In the genomic region with DNA sequence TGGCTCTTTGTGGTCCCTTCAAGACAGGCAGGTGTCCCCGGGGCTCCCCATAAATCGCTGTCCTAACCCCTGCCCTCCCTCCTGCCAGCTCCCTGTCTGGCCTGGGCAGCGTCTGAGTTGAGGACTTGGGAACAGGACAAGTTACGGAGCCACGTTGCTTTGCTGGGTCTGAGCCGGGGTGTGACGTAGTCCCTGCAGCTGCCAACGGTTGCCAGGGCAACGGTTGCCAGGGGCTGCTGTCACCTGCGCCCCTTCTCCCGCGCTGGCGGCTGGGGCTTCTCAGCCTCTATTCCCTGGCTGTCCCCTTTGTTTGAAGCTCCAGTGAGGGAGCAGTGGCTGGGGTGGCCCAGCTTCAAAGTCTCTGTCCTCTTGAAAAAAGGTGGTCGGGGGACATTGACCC, we compare ENCODE assay signal across 8 cellular contexts. TPM values are rescaled to one million over a fixed set of nuclear protein-coding genes. Genes with fewer than 3 reads are reported as not detected.
DNase-seq lines count a peak whose midpoint lies in the region; ATAC-seq and TF ChIP-seq lines count a peak whose summit lies in the region.

No MANE protein-coding gene starts in this region.

- no peaks in the 10 kb centered on the region for H3K9me3 Mint-ChIP-seq in activated naive CD4-positive, alpha-beta T cell treated with anti-CD3 and anti-CD28 coated beads, Interleukin-2, amount 10 ng/mL, durations not matched to agents 7 days and 5 days
- no peaks in the 10 kb centered on the region for H3K9me3 Mint-ChIP-seq in activated naive CD4-positive, alpha-beta T cell treated with anti-CD3 and anti-CD28 coated beads for 36 hours
- H3K9me3 Mint-ChIP-seq in activated naive CD8-positive, alpha-beta T cell treated with anti-CD3 and anti-CD28 coated beads, Interleukin-2, amount 50 U/mL, for 24 hours: no peaks in the 10 kb centered on the region

- WGBS in upper lobe of left lung, 2 donors: 44 to 47% methylated on average over 9 to 14 of the region's 14 CpGs

- TF ChIP-seq POLR2A in upper lobe of left lung (IDR thresholded peaks at IDR 0.05): no peak

- no peak overlapping the region for H3K4me3 Mint-ChIP-seq in activated naive CD4-positive, alpha-beta T cell treated with anti-CD3 and anti-CD28 coated beads, Interleukin-2, amount 10 ng/mL, durations not matched to agents 7 days and 5 days
- H3K4me3 Mint-ChIP-seq in activated naive CD4-positive, alpha-beta T cell treated with anti-CD3 and anti-CD28 coated beads for 36 hours: no peak overlapping the region
- no peak overlapping the region for H3K4me3 Mint-ChIP-seq in activated naive CD8-positive, alpha-beta T cell treated with anti-CD3 and anti-CD28 coated beads, Interleukin-2, amount 50 U/mL, for 24 hours

- intact Hi-C loops in activated naive CD4-positive, alpha-beta T cell treated with anti-CD3 and anti-CD28 coated beads for 36 hours (cut with micrococcal nuclease): no loop called here

- CTCF ChIA-PET in activated naive CD4-positive, alpha-beta T cell treated with anti-CD3 and anti-CD28 coated beads, Interleukin-2, amount 10 ng/mL, durations not matched to agents 7 days and 5 days (lab: Charles Lee): interaction anchor here (2.6 to 6.0 kb wide), 2 partner anchors 9 to 48 kb away, joined by 9 to 27 read pairs; no protein-coding TSS in a partner anchor
- CTCF ChIA-PET in activated naive CD4-positive, alpha-beta T cell treated with anti-CD3 and anti-CD28 coated beads for 36 hours (lab: Charles Lee): interaction anchor here (0.8 to 10.0 kb wide), 3 partner anchors 9 to 48 kb away, joined by 3 to 63 read pairs (median 3); no protein-coding TSS in a partner anchor

- no peak overlapping the region for H3K4me3 ChIP-seq in upper lobe of left lung

- no peaks in the 10 kb centered on the region for H3K27me3 ChIP-seq in upper lobe of left lung

- ATAC-seq in activated naive CD8-positive, alpha-beta T cell treated with anti-CD3 and anti-CD28 coated beads, Interleukin-2, amount 50 U/mL, for 24 hours: peak; percentile 34
- ATAC-seq in upper lobe of left lung (ENCODE audit: low FRiP score in 2 of 2) (no peak), GM18858 (IDR thresholded peaks at IDR 0.05; ENCODE audit: unreplicated experiment) (no peak), HG03565 (IDR thresholded peaks at IDR 0.05; ENCODE audit: unreplicated experiment) (no peak)

- H3K27ac ChIP-seq in upper lobe of left lung: peak overlapping the region; percentile 74 to 86 (median 83)

- TF ChIP-seq EP300 in upper lobe of left lung (IDR thresholded peaks at IDR 0.05): no peak

- H3K4me1 ChIP-seq in upper lobe of left lung: peaks cover 60 to 73% (median 70%) of the 10 kb centered on the region in 4 donors

- peaks cover 88% of the 10 kb centered on the region for H3K27me3 Mint-ChIP-seq in activated naive CD4-positive, alpha-beta T cell treated with anti-CD3 and anti-CD28 coated beads, Interleukin-2, amount 10 ng/mL, durations not matched to agents 7 days and 5 days
- H3K27me3 Mint-ChIP-seq in activated naive CD4-positive, alpha-beta T cell treated with anti-CD3 and anti-CD28 coated beads for 36 hours (ENCODE audit: low read depth): peaks cover 4% of the 10 kb centered on the region
- peaks cover 8% of the 10 kb centered on the region for H3K27me3 Mint-ChIP-seq in activated naive CD8-positive, alpha-beta T cell treated with anti-CD3 and anti-CD28 coated beads, Interleukin-2, amount 50 U/mL, for 24 hours

- peaks cover 0 to 8% (median 0%) of the 10 kb centered on the region in 4 donors for H3K36me3 ChIP-seq in upper lobe of left lung

- H3K36me3 Mint-ChIP-seq in activated naive CD4-positive, alpha-beta T cell treated with anti-CD3 and anti-CD28 coated beads, Interleukin-2, amount 10 ng/mL, durations not matched to agents 7 days and 5 days: no peaks in the 10 kb centered on the region
- H3K36me3 Mint-ChIP-seq in activated naive CD4-positive, alpha-beta T cell treated with anti-CD3 and anti-CD28 coated beads for 36 hours (ENCODE audit: low read depth): no peaks in the 10 kb centered on the region
- H3K36me3 Mint-ChIP-seq in activated naive CD8-positive, alpha-beta T cell treated with anti-CD3 and anti-CD28 coated beads, Interleukin-2, amount 50 U/mL, for 24 hours (ENCODE audit: low read depth): no peaks in the 10 kb centered on the region

- peak; percentile 50 for DNase-seq in activated naive CD4-positive, alpha-beta T cell treated with anti-CD3 and anti-CD28 coated beads, Interleukin-2, amount 10 ng/mL, durations not matched to agents 7 days and 5 days
- no peak for DNase-seq in activated naive CD4-positive, alpha-beta T cell treated with anti-CD3 and anti-CD28 coated beads for 36 hours
- DNase-seq in activated naive CD8-positive, alpha-beta T cell treated with anti-CD3 and anti-CD28 coated beads, Interleukin-2, amount 50 U/mL, for 24 hours: peak; percentile 22
- DNase-seq in iris pigment epithelial cell (ENCODE audit: low read depth) (peak; percentile 30), upper lobe of left lung (no peak), NCI-H2029 treated with DMSO at 0.1 percent for 48 hours (lab: John Stamatoyannopoulos, UW) (no peak)

- no peaks in the 10 kb centered on the region for H3K9me3 ChIP-seq in upper lobe of left lung

- TF ChIP-seq CTCF in upper lobe of left lung (IDR thresholded peaks at IDR 0.05): no peak

- H3K4me1 Mint-ChIP-seq in activated naive CD4-positive, alpha-beta T cell treated with anti-CD3 and anti-CD28 coated beads, Interleukin-2, amount 10 ng/mL, durations not matched to agents 7 days and 5 days: peaks cover 8% of the 10 kb centered on the region
- peaks cover 2% of the 10 kb centered on the region for H3K4me1 Mint-ChIP-seq in activated naive CD4-positive, alpha-beta T cell treated with anti-CD3 and anti-CD28 coated beads for 36 hours (ENCODE audit: low read depth)
- peaks cover 5% of the 10 kb centered on the region for H3K4me1 Mint-ChIP-seq in activated naive CD8-positive, alpha-beta T cell treated with anti-CD3 and anti-CD28 coated beads, Interleukin-2, amount 50 U/mL, for 24 hours

- H3K27ac Mint-ChIP-seq in activated naive CD4-positive, alpha-beta T cell treated with anti-CD3 and anti-CD28 coated beads, Interleukin-2, amount 10 ng/mL, durations not matched to agents 7 days and 5 days: no peak overlapping the region
- no peak overlapping the region for H3K27ac Mint-ChIP-seq in activated naive CD4-positive, alpha-beta T cell treated with anti-CD3 and anti-CD28 coated beads for 36 hours
- H3K27ac Mint-ChIP-seq in activated naive CD8-positive, alpha-beta T cell treated with anti-CD3 and anti-CD28 coated beads, Interleukin-2, amount 50 U/mL, for 24 hours: no peak overlapping the region

RNA-seq across cellular contexts. Expression of a gene that starts 10.7 kb away (rescaled TPM):
- total RNA-seq in activated naive CD4-positive, alpha-beta T cell treated with anti-CD3 and anti-CD28 coated beads for 36 hours: 1 to 10 TPM in 1 of 2 experiments, under 1 TPM in 1; 0.93 to 1.0 TPM
- total RNA-seq in upper lobe of left lung: 10 to 100 TPM; 34.6 to 89.3 (median 40.4) TPM

RNA-seq across cellular contexts. Expression of a gene that starts 28.9 kb away (rescaled TPM):
- under 1 TPM in 1 of 2 experiments, not detected in 1; 0.14 TPM for total RNA-seq in activated naive CD4-positive, alpha-beta T cell treated with anti-CD3 and anti-CD28 coated beads for 36 hours
- total RNA-seq in upper lobe of left lung: 10 to 100 TPM in 2 of 6 donors, 1 to 10 TPM in 4; 3.1 to 17.2 (median 8.4) TPM

RNA-seq across cellular contexts. Expression of a gene that starts 55.4 kb away (rescaled TPM):
- total RNA-seq in activated naive CD4-positive, alpha-beta T cell treated with anti-CD3 and anti-CD28 coated beads for 36 hours: under 1 TPM in 1 of 2 experiments, not detected in 1; 0.49 TPM
- total RNA-seq in upper lobe of left lung: 10 to 100 TPM in 2 of 6 donors, 1 to 10 TPM in 4; 1.2 to 15.9 (median 7.8) TPM

Comparison
In these comparisons a context has a peak if more than half of its experiments do, and no peak if none do; other contexts are left out.
1. DNase-seq: peak in activated naive CD4-positive, alpha-beta T cell treated with anti-CD3 and anti-CD28 coated beads, Interleukin-2, amount 10 ng/mL, durations not matched to agents 7 days and 5 days (single experiment), activated naive CD8-positive, alpha-beta T cell treated with anti-CD3 and anti-CD28 coated beads, Interleukin-2, amount 50 U/mL, for 24 hours (single experiment) and iris pigment epithelial cell (single experiment); none in activated naive CD4-positive, alpha-beta T cell treated with anti-CD3 and anti-CD28 coated beads for 36 hours (single experiment), upper lobe of left lung (0 of 2) and NCI-H2029 treated with DMSO at 0.1 percent for 48 hours (single experiment).
2. RNA of a gene that starts 10.7 kb away (total RNA-seq): 34.6 to 89.3 TPM in upper lobe of left lung; 0.93 to 1.0 TPM in activated naive CD4-positive, alpha-beta T cell treated with anti-CD3 and anti-CD28 coated beads for 36 hours; every median in the first group is over 10 times any median in the second.